In genomic region chr22:45542001-45542520, GRCh38 we compare ENCODE assay signal across 22 cellular contexts. TPM values are rescaled to one million over a fixed set of nuclear protein-coding genes. Genes with fewer than 3 reads are reported as not detected.
"Had no signal": no experiment of that assay in that cellular context is flagged by ENCODE, and none has a peak within 500 bp of the region (broad histone marks: within the 10 kb centered on the region; RNA-seq: fewer than 3 reads in every experiment).

No MANE protein-coding gene starts in this region.

- H3K27me3 ChIP-seq: gastrocnemius medialis had no signal

- H3K27ac ChIP-seq: gastrocnemius medialis, prostate gland, tibial nerve had no signal

- H3K27ac Mint-ChIP-seq: activated naive CD8-positive, alpha-beta T cell; activated T-cell treated with anti-CD3 and anti-CD28 coated beads, Interleukin-2, amount 50 U/mL, for 24 hours; activated T-helper 17 cell treated with anti-CD3 and anti-CD28 coated beads, Interleukin-2, amount 50 U/mL, for 72 hours; memory B cell; stimulated activated naive CD8-positive, alpha-beta T cell treated with anti-CD3 and anti-CD28 coated beads, Interleukin-15, Interleukin-2, amounts not matched to agents 100 ng/mL and 50 ng/mL, for 24 hours had no signal

- H3K9me3 ChIP-seq: gastrocnemius medialis, mucosa of descending colon, prostate gland, tibial nerve had no signal

- ATAC-seq: activated T-helper 17 cell treated with anti-CD3 and anti-CD28 coated beads, Interleukin-2, amount 50 U/mL, for 72 hours; gastrocnemius medialis; mucosa of descending colon had no signal

- H3K27me3 Mint-ChIP-seq: activated naive CD8-positive, alpha-beta T cell; stimulated activated naive CD8-positive, alpha-beta T cell treated with anti-CD3 and anti-CD28 coated beads, Interleukin-15, Interleukin-2, amounts not matched to agents 100 ng/mL and 50 ng/mL, for 24 hours had no signal

- H3K4me3 ChIP-seq: gastrocnemius medialis, mucosa of descending colon, prostate gland, tibial nerve had no signal

- H3K4me1 ChIP-seq: prostate gland had no signal

- DNase-seq: activated CD4-positive, alpha-beta T cell treated with anti-CD3 and anti-CD28 coated beads for 1 hour; activated CD4-positive, alpha-beta T cell treated with anti-CD3 and anti-CD28 coated beads, Interleukin-2, amount 50 U/mL, for 1 hour; activated CD8-positive, alpha-beta memory T cell treated with anti-CD3 and anti-CD28 coated beads, Interleukin-2, amount 50 U/mL, for 4 hours; activated naive CD4-positive, alpha-beta T cell; activated T-cell treated with anti-CD3 and anti-CD28 coated beads, Interleukin-2, amount 50 U/mL, for 24 hours; central memory CD4-positive, alpha-beta T cell; dermis blood vessel endothelial cell; effector CD8-positive, alpha-beta T cell; gastrocnemius medialis; hippocampal formation; kidney glomerular epithelial cell; mucosa of descending colon; stimulated activated CD4-positive, alpha-beta T cell treated with anti-CD3 and anti-CD28 coated beads, Interleukin-4, amount 100 ng/mL, for 24 hours; substantia nigra; T-helper 9 cell had no signal

- H3K9me3 Mint-ChIP-seq: activated T-cell treated with anti-CD3 and anti-CD28 coated beads, Interleukin-2, amount 50 U/mL, for 24 hours; activated T-helper 17 cell treated with anti-CD3 and anti-CD28 coated beads, Interleukin-2, amount 50 U/mL, for 72 hours; memory B cell; stimulated activated naive CD8-positive, alpha-beta T cell treated with anti-CD3 and anti-CD28 coated beads, Interleukin-15, Interleukin-2, amounts not matched to agents 100 ng/mL and 50 ng/mL, for 24 hours had no signal

- H3K36me3 ChIP-seq: gastrocnemius medialis, prostate gland had no signal

- H3K36me3 Mint-ChIP-seq: activated naive CD8-positive, alpha-beta T cell; memory B cell had no signal

- H3K4me1 Mint-ChIP-seq: activated T-helper 17 cell treated with anti-CD3 and anti-CD28 coated beads, Interleukin-2, amount 50 U/mL, for 72 hours had no signal

- H3K4me3 Mint-ChIP-seq: activated naive CD8-positive, alpha-beta T cell; activated T-cell treated with anti-CD3 and anti-CD28 coated beads, Interleukin-2, amount 50 U/mL, for 24 hours; activated T-helper 17 cell treated with anti-CD3 and anti-CD28 coated beads, Interleukin-2, amount 50 U/mL, for 72 hours; memory B cell; stimulated activated naive CD8-positive, alpha-beta T cell treated with anti-CD3 and anti-CD28 coated beads, Interleukin-15, Interleukin-2, amounts not matched to agents 100 ng/mL and 50 ng/mL, for 24 hours had no signal

RNA-seq across cellular contexts. Expression of gene FBLN1, which starts 39.4 kb away (rescaled TPM):
- total RNA-seq: T-helper 1 cell treated with Interleukin-12 subunit alpha and Interleukin-12 subunit beta and Interleukin-4 antibody, amounts not matched to agents 30 ng/mL and 1 ng/mL, for 36 hours had no signal
